Comparison of ENCODE assay signal across 15 cellular contexts in the genomic region with DNA sequence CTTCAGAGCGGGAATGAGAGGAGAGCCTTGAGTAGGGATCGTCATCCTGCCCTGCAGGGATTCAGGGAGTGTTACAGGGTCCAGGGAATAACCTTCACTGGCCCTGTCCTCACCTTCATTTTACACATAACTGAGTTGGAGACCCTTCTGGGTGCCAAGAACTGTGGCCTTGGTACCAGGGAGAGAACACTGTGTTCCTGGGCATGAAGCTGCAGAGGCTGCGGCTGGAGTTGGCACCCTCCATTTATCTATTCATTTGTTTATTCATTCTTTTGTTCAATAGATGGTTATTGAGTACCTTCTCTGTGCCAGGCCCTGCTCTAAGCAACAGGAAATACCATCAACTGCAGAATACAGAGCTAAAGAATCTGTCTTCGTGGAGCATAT. TPM values are rescaled to one million over a fixed set of nuclear protein-coding genes. Genes with fewer than 3 reads are reported as not detected.
A peak's percentile ranks its signal among the peaks of the same experiment; 100 is the strongest.
DNase-seq lines count a peak whose midpoint lies in the region; ATAC-seq and TF ChIP-seq lines count a peak whose summit lies in the region.
"Had no signal": no experiment of that assay in that cellular context is flagged by ENCODE, and none has a peak within 500 bp of the region (broad histone marks: within the 10 kb centered on the region; RNA-seq: fewer than 3 reads in every experiment).

No MANE protein-coding gene starts in this region.

- H3K36me3 ChIP-seq in IMR-90 (ENCODE audit: control insufficient read depth, insufficient read depth, low read length) (no peaks in the 10 kb centered on the region), SJSA1 (no peaks in the 10 kb centered on the region), liver (ENCODE audit: control insufficient read depth in 4 of 4, insufficient read depth in 3 of 4, low read depth in 1 of 4, low read length in 3 of 4) (no peaks in the 10 kb centered on the region)
- H3K36me3 ChIP-seq: gastrocnemius medialis, tibial artery had no signal

- peaks cover 9% of the 10 kb centered on the region for H3K4me1 Mint-ChIP-seq in endothelial cell (ENCODE audit: unreplicated experiment)

- H3K4me1 ChIP-seq in IMR-90 (ENCODE audit: control insufficient read depth, insufficient read depth, low read length) (peaks cover 33% of the 10 kb centered on the region), SJSA1 (replicated peaks) (peaks cover 61% of the 10 kb centered on the region), liver (ENCODE audit: control insufficient read depth in 4 of 4, insufficient read depth in 4 of 4, low read length in 3 of 4) (peaks cover 31 to 69% (median 58%) of the 10 kb centered on the region in 4 donors)

- H4K5ac ChIP-seq in IMR-90 (ENCODE audit: low read depth, low read length) = peak overlapping the region; percentile 31

- H4K20me1 ChIP-seq in IMR-90 (ENCODE audit: insufficient read depth, low read length) = peaks cover 11% of the 10 kb centered on the region

- peak overlapping the region; percentile 72; the same call in 1 of the 2 replicates for H3K23ac ChIP-seq in IMR-90 (ENCODE audit: low read depth, low read length)

- H3K4me3 ChIP-seq in IMR-90 (ENCODE audit: insufficient read depth, low read depth, low read length) (no peak overlapping the region), SJSA1 (no peak overlapping the region), liver (ENCODE audit: low read depth in 1 of 3, low read length in 3 of 3) (no peak overlapping the region), skin epidermis (no peak overlapping the region)
- H3K4me3 ChIP-seq: gastrocnemius medialis, lung, tibial artery had no signal

- no CpG with 5 or more reads among the region's 4 CpGs for WGBS in IMR-90 (ENCODE audit: extremely low coverage in 2 of 2, insufficient read length in 1 of 2), 2 experiments
- 37% methylated on average over 4 of the region's 4 CpGs for WGBS in liver

- peak overlapping the region; percentile 76 to 95 for H4K8ac ChIP-seq in IMR-90 (ENCODE audit: low read depth in 2 of 2, low read length in 2 of 2)

- H3K9me3 Mint-ChIP-seq in endothelial cell (ENCODE audit: unreplicated experiment) = no peaks in the 10 kb centered on the region

- peaks cover 20 to 59% of the 10 kb centered on the region in 2 experiments; a peak in 3 of 4 replicates for H3K79me1 ChIP-seq in IMR-90 (ENCODE audit: low read depth in 1 of 2, low read length in 2 of 2)

- H3K36me3 Mint-ChIP-seq in endothelial cell (ENCODE audit: low read depth, unreplicated experiment) = peaks cover under 1% of the 10 kb centered on the region

- H3K27ac Mint-ChIP-seq in endothelial cell (ENCODE audit: unreplicated experiment) = no peak overlapping the region

- dilution Hi-C loops in IMR-90 (cut with HindIII; ENCODE audit: low sequenced_read_pairs, unreplicated experiment) = no loop called here

- H3K4ac ChIP-seq in IMR-90 (ENCODE audit: low read depth, low read length) = peak overlapping the region; percentile 89

- peak overlapping the region; percentile 73 for H2BK120ac ChIP-seq in IMR-90 (ENCODE audit: low read depth, low read length)

- H2AK5ac ChIP-seq in IMR-90 (ENCODE audit: low read depth, low read length) = peak overlapping the region; percentile 97

- H3K14ac ChIP-seq in IMR-90 (replicated peaks; ENCODE audit: low read depth, low read length) = peak overlapping the region; percentile 48

- H2BK5ac ChIP-seq in IMR-90 (ENCODE audit: low read depth, low read length, poor library complexity, severe bottlenecking) = peak overlapping the region; percentile 80

- peak overlapping the region; percentile 15 for H3K27ac ChIP-seq in IMR-90 (ENCODE audit: insufficient read depth, low read length)
- peak overlapping the region; percentile 86 for H3K27ac ChIP-seq in SJSA1
- H3K27ac ChIP-seq in liver (ENCODE audit: low read depth in 1 of 2, low read length in 2 of 2) = peak overlapping the region; percentile 31 to 48
- peak overlapping the region in 11 of 21 experiments; percentile 1 to 73 (median 39) for H3K27ac ChIP-seq in skin epidermis
- H3K27ac ChIP-seq: gastrocnemius medialis, tibial artery had no signal

- H3K4me2 ChIP-seq in IMR-90 (ENCODE audit: low read depth, low read length) = no peak overlapping the region

- DNase-seq in IMR-90 = no peak
- DNase-seq in SJSA1 (ENCODE audit: low read depth in 1 of 2, low spot score in 2 of 2) = no peak
- no peak for DNase-seq in NCI-H524 (lab: John Stamatoyannopoulos, UW)
- DNase-seq in endothelial cell (ENCODE audit: low spot score) = no peak
- no peak for DNase-seq in hepatic stellate cell (ENCODE audit: low spot score)
- DNase-seq: activated CD4-positive, alpha-beta T cell treated with anti-CD3 and anti-CD28 coated beads for 1 hour; activated gamma-delta T cell treated with Interleukin-2 at 50 U/mL for 16 hours; MM.1S; NCI-H82; occipital lobe had no signal

- H3K9ac ChIP-seq in IMR-90 (ENCODE audit: low read depth, low read length) (no peak overlapping the region), liver (ENCODE audit: low read depth in 1 of 2, low read length in 2 of 2) (no peak overlapping the region)

- no peak for ATAC-seq in IMR-90 (ENCODE audit: low read depth)

- intact Hi-C loops in IMR-90 (cut with micrococcal nuclease) = no loop called here

- BruUV-seq in IMR-90 (replicated peaks; lab: Mats Ljungman, UMichigan) = no TSS peak

- peaks cover 52% of the 10 kb centered on the region for H3K9me1 ChIP-seq in IMR-90 (ENCODE audit: insufficient read depth, low read length)

- no peak overlapping the region; the same call in 1 of the 2 replicates for H3K56ac ChIP-seq in IMR-90 (ENCODE audit: extremely low read depth, insufficient read depth, low read length)

- peak overlapping the region; percentile 83 for H2AK9ac ChIP-seq in IMR-90 (replicated peaks; ENCODE audit: low read depth, low read length, poor library complexity)

- TF ChIP-seq RAD21 in IMR-90 (IDR thresholded peaks at IDR 0.05; ENCODE audit: low read length) = no peak
- TF ChIP-seq RAD21 in liver (IDR thresholded peaks at IDR 0.05) = no peak

- peak overlapping the region; percentile 71 for H2AFZ ChIP-seq in IMR-90 (replicated peaks; ENCODE audit: low read length, poor library complexity)

- TF ChIP-seq CTCF in IMR-90 (conservative IDR thresholded peaks at IDR 0.05; ENCODE audit: low read depth, low read length) = no peak
- TF ChIP-seq CTCF in liver (IDR thresholded peaks at IDR 0.05; ENCODE audit: low read depth, low read length, missing input control) = no peak
- no peak for TF ChIP-seq CTCF in endothelial cell (IDR thresholded peaks at IDR 0.05; ENCODE audit: unreplicated experiment)

- H3K9me3 ChIP-seq in IMR-90 (ENCODE audit: control insufficient read depth, insufficient read depth, low read length) (no peaks in the 10 kb centered on the region), SJSA1 (replicated peaks) (no peaks in the 10 kb centered on the region), liver (ENCODE audit: control insufficient read depth in 4 of 4, low read length in 3 of 4) (no peaks in the 10 kb centered on the region)
- H3K9me3 ChIP-seq: gastrocnemius medialis, tibial artery had no signal

- peak overlapping the region; percentile 85 for H2BK20ac ChIP-seq in IMR-90 (ENCODE audit: low read depth, low read length)

- in situ Hi-C loops in IMR-90 (cut with MboI; ENCODE audit: low sequenced_read_pairs) = no loop called here

- H3K4me3 Mint-ChIP-seq in endothelial cell (ENCODE audit: unreplicated experiment) = no peak overlapping the region

- H3K27me3 Mint-ChIP-seq in endothelial cell (ENCODE audit: unreplicated experiment) = peaks cover 5% of the 10 kb centered on the region

- POLR2A ChIA-PET in IMR-90 (lab: Charles Lee; ENCODE audit: unreplicated experiment) = no interaction called here

- H2BK15ac ChIP-seq in IMR-90 (ENCODE audit: low read depth, low read length) = peak overlapping the region; percentile 97

- H3K27me3 ChIP-seq in IMR-90 (ENCODE audit: control insufficient read depth, insufficient read depth, low read length) (no peaks in the 10 kb centered on the region), SJSA1 (replicated peaks) (no peaks in the 10 kb centered on the region), liver (ENCODE audit: control insufficient read depth in 4 of 4, insufficient read depth in 4 of 4, low read length in 3 of 4) (no peaks in the 10 kb centered on the region)
- H3K27me3 ChIP-seq: tibial artery had no signal

- CTCF ChIA-PET in IMR-90 (lab: Yijun Ruan, JAX) = interaction anchor here (1.0 to 1.4 kb wide), 3 partner anchors 11 to 54 kb away, joined by 3 to 6 read pairs (median 4); no protein-coding TSS in a partner anchor

- peak overlapping the region; percentile 37 for H3K18ac ChIP-seq in IMR-90 (ENCODE audit: low read depth, low read length)

- H4K91ac ChIP-seq in IMR-90 (ENCODE audit: insufficient read depth, low read depth, low read length) = peak overlapping the region; percentile 40

- no peak for TF ChIP-seq POLR2A in IMR-90 (IDR thresholded peaks at IDR 0.05; ENCODE audit: low read depth, low read length)

TF ChIP-seq in IMR-90, 13 proteins besides CTCF, POLR2A, EP300 and RAD21:
- no peak for TF ChIP-seq MAFK (IDR thresholded peaks at IDR 0.05; ENCODE audit: low read depth, low read length)

TF ChIP-seq in liver, 16 proteins besides CTCF, POLR2A, EP300 and RAD21:
- TF ChIP-seq HNF4A (conservative IDR thresholded peaks at IDR 0.05) (peak in 1 of 2 donors; percentile 59), SP1 (IDR thresholded peaks at IDR 0.05) (peak; percentile 51), YY1 (IDR thresholded peaks at IDR 0.05) (peak; percentile 8), GABPA (IDR thresholded peaks at IDR 0.05 in 1 of 2, conservative IDR thresholded peaks at IDR 0.05 in 1 of 2) (no peak), RXRA (IDR thresholded peaks at IDR 0.05) (peak; percentile 37 to 49), NR2F2 (IDR thresholded peaks at IDR 0.05) (no peak)

RNA-seq across cellular contexts. Expression of a gene that starts 6.7 kb away (rescaled TPM):
- total RNA-seq in IMR-90 (2012; rRNA removed) (2.2 and 3.2 TPM in 2 replicates), liver (100 to 1,000 TPM in 1 of 2 donors, 10 to 100 TPM in 1; 10.5 to 197 TPM), endothelial cell (ENCODE audit: unreplicated experiment) (0.67 TPM)
- polyA plus RNA-seq in IMR-90 (2012; rRNA removed) (6.0 and 6.6 TPM in 2 replicates), liver (10 to 100 TPM; 66.7 to 94.3 TPM)
- polyA plus RNA-seq in IMR-90 (2012; cell fraction: cytosol; rRNA removed) = 1.7 and 5.8 TPM in 2 replicates
- polyA plus RNA-seq in IMR-90 (2012; cell fraction: nucleus; rRNA removed; ENCODE audit: low replicate concordance) = 61.3 and 69.4 TPM in 2 replicates
- total RNA-seq in SJSA1 (2014; rRNA removed; shearing (Covaris generic)) = 7.6 and 9.6 TPM in 2 replicates

Comparison
In these comparisons a context has a peak if more than half of its experiments do, and no peak if none do; other contexts are left out.
1. H3K27ac ChIP-seq: peak in every context shown above with its lines; median percentile 86 in SJSA1; 40 in liver; 39 in skin epidermis; 15 in IMR-90.